ENCODE assay signal across 8 cellular contexts in the genomic region with DNA sequence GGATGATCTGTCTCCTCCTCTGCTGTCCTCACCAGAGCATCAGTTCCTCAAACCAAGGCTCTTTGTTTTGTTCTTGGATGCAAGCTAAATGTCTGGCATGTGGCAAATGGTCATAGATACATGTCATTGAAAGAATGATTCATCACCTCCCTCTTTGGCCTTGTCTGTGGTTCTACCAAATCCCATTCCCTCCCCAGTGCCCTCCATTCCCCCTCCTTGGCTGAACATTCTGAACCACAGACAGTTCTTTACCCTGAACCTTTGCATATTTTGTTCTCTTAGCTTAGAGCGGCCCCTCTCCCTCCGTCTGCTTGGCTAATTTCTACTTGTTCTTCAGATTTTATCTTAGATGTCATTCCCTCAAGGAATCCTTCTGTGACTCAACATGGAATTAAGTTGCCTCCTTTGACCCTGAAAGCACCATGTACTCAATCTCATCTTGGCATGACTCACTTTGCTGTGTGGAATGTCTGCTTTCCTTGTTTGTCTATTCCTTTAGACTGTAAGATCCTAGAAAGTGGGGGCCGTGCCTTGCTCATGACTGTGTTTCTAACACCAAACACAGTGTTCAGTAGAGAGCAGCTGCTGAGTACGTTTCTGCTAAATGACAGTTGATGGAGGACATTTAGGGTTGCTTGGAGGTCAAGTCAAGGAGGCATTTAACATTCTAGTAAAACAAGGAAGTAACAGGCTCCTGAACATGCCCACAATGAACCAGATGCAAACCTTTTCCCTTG. TPM values are rescaled to one million over a fixed set of nuclear protein-coding genes. Genes with fewer than 3 reads are reported as not detected.
A peak's percentile ranks its signal among the peaks of the same experiment; 100 is the strongest.
DNase-seq lines count a peak whose midpoint lies in the region; ATAC-seq, FAIRE-seq and TF ChIP-seq lines count a peak whose summit lies in the region.

No MANE protein-coding gene starts in this region.

- ATAC-seq in GM18870 (IDR thresholded peaks at IDR 0.05; ENCODE audit: unreplicated experiment): no peak

- TF ChIP-seq RAD21 in liver (IDR thresholded peaks at IDR 0.05): no peak

- WGBS in liver: 84% methylated on average over 4 of the region's 4 CpGs

- no peaks in the 10 kb centered on the region for H4K20me1 ChIP-seq in astrocyte (ENCODE audit: insufficient read depth, low read length)

- H3K9me3 ChIP-seq in astrocyte (ENCODE audit: insufficient read depth, low read depth, low read length) (no peaks in the 10 kb centered on the region), liver (ENCODE audit: control insufficient read depth in 4 of 4, low read length in 3 of 4) (no peaks in the 10 kb centered on the region), vagina (no peaks in the 10 kb centered on the region)

- DNase-seq in A172 (ENCODE audit: low spot score): peak; percentile 96
- DNase-seq in HT-29 (ENCODE audit: low spot score): peak; percentile 69
- DNase-seq in astrocyte (ENCODE audit: low read depth): peak; percentile 100
- peak in 1 of 2 donors; percentile 89 for DNase-seq in vagina (ENCODE audit: extremely low spot score in 2 of 2)
- DNase-seq in DMS 273 (lab: John Stamatoyannopoulos, UW; ENCODE audit: unreplicated experiment): no peak
- no peak for DNase-seq in NCI-H1694 treated with DMSO at 0.1 percent for 48 hours (lab: John Stamatoyannopoulos, UW)

- H3K4me1 Mint-ChIP-seq in astrocyte (ENCODE audit: low read depth, unreplicated experiment): peaks cover 50% of the 10 kb centered on the region

- no peak overlapping the region for H2AFZ ChIP-seq in astrocyte (ENCODE audit: low read depth, low read length)

- TF ChIP-seq CTCF in astrocyte (IDR thresholded peaks at IDR 0.05; ENCODE audit: insufficient read depth, low read depth, low read length) (peak; percentile 3), liver (IDR thresholded peaks at IDR 0.05; ENCODE audit: low read depth, low read length, missing input control) (no peak), vagina (IDR thresholded peaks at IDR 0.05) (no peak)

- H3K4me1 ChIP-seq in astrocyte (ENCODE audit: insufficient read depth, low read length) (peaks cover 45% of the 10 kb centered on the region), liver (ENCODE audit: control insufficient read depth in 4 of 4, insufficient read depth in 4 of 4, low read length in 3 of 4) (peaks cover 2 to 14% (median 12%) of the 10 kb centered on the region in 4 donors), vagina (peaks cover 31% of the 10 kb centered on the region)

- peak overlapping the region; percentile 80 for H3K4me2 ChIP-seq in astrocyte (ENCODE audit: low read length)

- peak overlapping the region; percentile 62 for H3K9ac ChIP-seq in astrocyte (ENCODE audit: low read length)
- H3K9ac ChIP-seq in liver (ENCODE audit: low read depth in 1 of 2, low read length in 2 of 2): no peak overlapping the region

- H3K27me3 Mint-ChIP-seq in astrocyte (ENCODE audit: low read depth, unreplicated experiment): no peaks in the 10 kb centered on the region

- peaks cover 1% of the 10 kb centered on the region for H3K9me3 Mint-ChIP-seq in astrocyte (ENCODE audit: unreplicated experiment)

- H3K27ac Mint-ChIP-seq in astrocyte (ENCODE audit: unreplicated experiment): peak overlapping the region; percentile 100

- peak overlapping the region; percentile 90 for H3K27ac ChIP-seq in astrocyte (ENCODE audit: low read depth, low read length)
- H3K27ac ChIP-seq in liver (ENCODE audit: low read depth in 1 of 2, low read length in 2 of 2): peak overlapping the region in 1 of 2 donors; percentile 38
- peak overlapping the region; percentile 9 for H3K27ac ChIP-seq in vagina

- H3K36me3 ChIP-seq in astrocyte (ENCODE audit: insufficient read depth, low read length) (no peaks in the 10 kb centered on the region), liver (ENCODE audit: control insufficient read depth in 4 of 4, insufficient read depth in 3 of 4, low read depth in 1 of 4, low read length in 3 of 4) (no peaks in the 10 kb centered on the region), vagina (no peaks in the 10 kb centered on the region)

- no peaks in the 10 kb centered on the region for H3K79me2 ChIP-seq in astrocyte (ENCODE audit: insufficient read depth, low read length)

- peak overlapping the region; percentile 40 for H3K4me3 Mint-ChIP-seq in astrocyte (ENCODE audit: unreplicated experiment)

- intact Hi-C loops in vagina (cut with DNase I): no loop called here

- H3K27me3 ChIP-seq in astrocyte (ENCODE audit: insufficient read depth, low read length) (no peaks in the 10 kb centered on the region), liver (ENCODE audit: control insufficient read depth in 4 of 4, insufficient read depth in 4 of 4, low read length in 3 of 4) (no peaks in the 10 kb centered on the region), vagina (no peaks in the 10 kb centered on the region)

- no peak overlapping the region for H3K4me3 ChIP-seq in astrocyte (ENCODE audit: insufficient read depth, low read depth, low read length)
- H3K4me3 ChIP-seq in liver (ENCODE audit: low read depth in 1 of 3, low read length in 3 of 3): no peak overlapping the region
- no peak overlapping the region for H3K4me3 ChIP-seq in vagina

- H3K36me3 Mint-ChIP-seq in astrocyte (ENCODE audit: low read depth, unreplicated experiment): no peaks in the 10 kb centered on the region

- TF ChIP-seq POLR2A in vagina (IDR thresholded peaks at IDR 0.05): no peak

- peak; percentile 84 for FAIRE-seq in astrocyte (lab: Jason Lieb, UNC)

TF ChIP-seq in liver, 16 proteins besides CTCF, POLR2A, EP300 and RAD21:
- TF ChIP-seq JUND (IDR thresholded peaks at IDR 0.05): peak in 1 of 2 donors; percentile 60
- TF ChIP-seq, protein P1, sequence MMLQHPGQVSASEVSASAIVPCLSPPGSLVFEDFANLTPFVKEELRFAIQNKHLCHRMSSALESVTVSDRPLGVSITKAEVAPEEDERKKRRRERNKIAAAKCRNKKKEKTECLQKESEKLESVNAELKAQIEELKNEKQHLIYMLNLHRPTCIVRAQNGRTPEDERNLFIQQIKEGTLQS (IDR thresholded peaks at IDR 0.05): no peak
- TF ChIP-seq, protein P2, sequence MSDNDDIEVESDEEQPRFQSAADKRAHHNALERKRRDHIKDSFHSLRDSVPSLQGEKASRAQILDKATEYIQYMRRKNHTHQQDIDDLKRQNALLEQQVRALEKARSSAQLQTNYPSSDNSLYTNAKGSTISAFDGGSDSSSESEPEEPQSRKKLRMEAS (IDR thresholded peaks at IDR 0.05): no peak
- TF ChIP-seq GABPA (IDR thresholded peaks at IDR 0.05 in 1 of 2, conservative IDR thresholded peaks at IDR 0.05 in 1 of 2): no peak
- TF ChIP-seq HNF4A (conservative IDR thresholded peaks at IDR 0.05): no peak
- peak; percentile 87 for TF ChIP-seq NR2F2 (IDR thresholded peaks at IDR 0.05)
- TF ChIP-seq SP1 (IDR thresholded peaks at IDR 0.05): no peak
- no peak for TF ChIP-seq HNF4G (IDR thresholded peaks at IDR 0.05)

RNA-seq across cellular contexts. Expression of a gene that starts 8.1 kb away (rescaled TPM):
- total RNA-seq in A172 (2014; rRNA removed; shearing (Covaris generic)): not detected in 2 replicates
- total RNA-seq in HT-29 (2014; rRNA removed; shearing (Covaris generic)): 0.41 TPM in 1 of 2 replicates, not detected in the other
- total RNA-seq in astrocyte: 2.9 and 4.5 TPM in 2 replicates
- 1 to 10 TPM; 3.5 to 6.7 TPM for total RNA-seq in liver
- 1 to 10 TPM; 3.8 to 4.3 TPM for polyA plus RNA-seq in liver
- 33.6 TPM for total RNA-seq in vagina

Comparison
In these comparisons a context has a peak if more than half of its experiments do, and no peak if none do; other contexts are left out.
1. DNase-seq: peak in A172 (single experiment), HT-29 (single experiment) and astrocyte (single experiment); none in DMS 273 (single experiment) and NCI-H1694 treated with DMSO at 0.1 percent for 48 hours (single experiment).